ENCODE assay signal across 6 cellular contexts in the genomic region with DNA sequence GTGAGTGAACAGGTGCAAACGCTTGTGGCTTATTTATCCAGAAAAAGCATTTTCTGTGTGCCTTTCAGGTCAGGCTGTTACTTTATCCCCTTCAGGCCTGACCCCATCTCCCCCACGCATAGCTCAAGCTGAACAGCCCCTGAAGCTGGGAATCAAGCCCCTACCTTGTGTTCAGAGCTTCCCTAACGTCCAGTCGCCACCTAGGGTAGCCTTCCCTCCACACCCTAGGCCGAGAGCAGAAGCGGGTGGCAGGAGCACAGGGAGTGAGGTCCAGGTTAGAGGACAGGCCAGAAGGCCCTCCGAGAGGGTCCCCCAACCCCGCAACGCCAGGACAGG. TPM values are rescaled to one million over a fixed set of nuclear protein-coding genes. Genes with fewer than 3 reads are reported as not detected.
A peak's percentile ranks its signal among the peaks of the same experiment; 100 is the strongest.
DNase-seq lines count a peak whose midpoint lies in the region; ATAC-seq and TF ChIP-seq lines count a peak whose summit lies in the region.

No MANE protein-coding gene starts in this region.

- peaks cover 6% of the 10 kb centered on the region; the same call in 1 of the 2 replicates for H3K4me1 ChIP-seq in PC-3 (ENCODE audit: insufficient read depth, low read length)
- peaks cover 7 to 25% (median 19%) of the 10 kb centered on the region in 4 donors for H3K4me1 ChIP-seq in esophagus muscularis mucosa
- H3K4me1 ChIP-seq in smooth muscle cell (ENCODE audit: low read depth) = no peaks in the 10 kb centered on the region

- WGBS in esophagus muscularis mucosa = 44% methylated on average over 9 of the region's 9 CpGs
- WGBS in smooth muscle cell (ENCODE audit: low lambda C conversion rate) = 22% methylated on average over 9 of the region's 9 CpGs

- H3K4me3 ChIP-seq in PC-3 (ENCODE audit: low read length) (peak overlapping the region; percentile 77), esophagus muscularis mucosa (peak overlapping the region; percentile 53 to 73 (median 62)), smooth muscle cell (peak overlapping the region; percentile 69)

- no peak for TF ChIP-seq EP300 in esophagus muscularis mucosa (IDR thresholded peaks at IDR 0.05)

- POLR2A ChIA-PET in PC-3 (lab: Charles Lee; ENCODE audit: unreplicated experiment) = no interaction called here

- intact Hi-C loops in PC-3 (cut with micrococcal nuclease) (no loop called here), esophagus muscularis mucosa (cut with DNase I) (loop anchor here (10.0 kb wide), 1 partner anchor 46 kb away; no protein-coding TSS in a partner anchor)

- H3K9ac ChIP-seq in PC-3 (ENCODE audit: low read length) (peak overlapping the region; percentile 34), smooth muscle cell (ENCODE audit: low read depth) (no peak overlapping the region)

- H4K20me1 ChIP-seq in PC-3 (ENCODE audit: low read length) (no peaks in the 10 kb centered on the region), smooth muscle cell (ENCODE audit: low read depth) (no peaks in the 10 kb centered on the region)

- H3K27me3 ChIP-seq in PC-3 (ENCODE audit: low read length) = no peaks in the 10 kb centered on the region
- peaks cover 0 to 5% (median 0%) of the 10 kb centered on the region in 4 donors for H3K27me3 ChIP-seq in esophagus muscularis mucosa
- H3K27me3 ChIP-seq in smooth muscle cell (ENCODE audit: low read depth) = no peaks in the 10 kb centered on the region

- H3K4me2 ChIP-seq in PC-3 (ENCODE audit: low read length) (peak overlapping the region; percentile 99), smooth muscle cell (peak overlapping the region; percentile 96)

- H2AFZ ChIP-seq in PC-3 (ENCODE audit: low read length) (peak overlapping the region; percentile 85), smooth muscle cell (ENCODE audit: low read depth) (peak overlapping the region; percentile 51)

- TF ChIP-seq POLR2A in esophagus muscularis mucosa (IDR thresholded peaks at IDR 0.05; ENCODE audit: low read depth) = no peak

- H3K9me3 ChIP-seq in PC-3 (ENCODE audit: low read length) (no peaks in the 10 kb centered on the region), esophagus muscularis mucosa (no peaks in the 10 kb centered on the region), smooth muscle cell (replicated peaks; ENCODE audit: low read depth) (no peaks in the 10 kb centered on the region)

- ATAC-seq in PC-3 (peak; percentile 48), HG02840 (IDR thresholded peaks at IDR 0.05; ENCODE audit: low FRiP score, unreplicated experiment) (no peak), GM21528 (IDR thresholded peaks at IDR 0.05; ENCODE audit: low FRiP score, unreplicated experiment) (no peak)

- no peaks in the 10 kb centered on the region for H3K9me2 ChIP-seq in PC-3 (replicated peaks; ENCODE audit: low read length)

- CTCF ChIA-PET in PC-3 (lab: Charles Lee) = no interaction called here

- BruUV-seq in PC-3 (replicated peaks; lab: Mats Ljungman, UMichigan) = no TSS peak

- no peak for DNase-seq in PC-3
- no peak for DNase-seq in esophagus muscularis mucosa (ENCODE audit: extremely low spot score)
- no peak for DNase-seq in smooth muscle cell (lab: John Stamatoyannopoulos, UW; ENCODE audit: unreplicated experiment)
- no peak for DNase-seq in activated CD4-positive, alpha-beta T cell treated with anti-CD3 and anti-CD28 coated beads, Interleukin-2, amount 50 U/mL, for 48 hours

- H3K79me2 ChIP-seq in PC-3 (ENCODE audit: low read length) (no peaks in the 10 kb centered on the region), smooth muscle cell (ENCODE audit: low read depth) (no peaks in the 10 kb centered on the region)

- H3K27ac ChIP-seq in PC-3 (ENCODE audit: low read length) = no peak overlapping the region
- no peak overlapping the region for H3K27ac ChIP-seq in esophagus muscularis mucosa (replicated peaks in 1 of 4)
- no peak overlapping the region for H3K27ac ChIP-seq in smooth muscle cell (ENCODE audit: low read depth)

- no peaks in the 10 kb centered on the region for H3F3A ChIP-seq in PC-3 (ENCODE audit: low read length, unreplicated experiment)
- peaks cover 17% of the 10 kb centered on the region for H3F3A ChIP-seq in smooth muscle cell (ENCODE audit: low read depth)

- H3K36me3 ChIP-seq in PC-3 (ENCODE audit: low read depth, low read length) = no peaks in the 10 kb centered on the region; the same call in 1 of the 2 replicates
- H3K36me3 ChIP-seq in esophagus muscularis mucosa = peaks cover 0 to 27% (median 15%) of the 10 kb centered on the region in 4 donors
- no peaks in the 10 kb centered on the region for H3K36me3 ChIP-seq in smooth muscle cell (ENCODE audit: low read depth)

- TF ChIP-seq CTCF in PC-3 (conservative IDR thresholded peaks at IDR 0.05; ENCODE audit: low read depth, low read length) (no peak), esophagus muscularis mucosa (IDR thresholded peaks at IDR 0.05) (no peak), smooth muscle cell (IDR thresholded peaks at IDR 0.05; ENCODE audit: borderline replicate concordance, insufficient read depth, poor library complexity, severe bottlenecking) (no peak)

RNA-seq across cellular contexts. Expression of gene SEMA4G, which starts 0.5 kb away (rescaled TPM):
- total RNA-seq in PC-3 (2014; rRNA removed) = 2.6 TPM in 2 replicates
- total RNA-seq in esophagus muscularis mucosa = 1 to 10 TPM in 3 of 4 donors, under 1 TPM in 1; 0.66 to 2.5 (median 1.4) TPM
- total RNA-seq in smooth muscle cell = 5.3 and 7.1 TPM in 2 replicates
- polyA plus RNA-seq in smooth muscle cell = 3.8 and 4.2 TPM in 2 replicates

RNA-seq across cellular contexts. Expression of gene MRPL43, which starts 18.5 kb away (rescaled TPM):
- total RNA-seq in PC-3 (2014; rRNA removed) (81.0 and 90.5 TPM in 2 replicates), esophagus muscularis mucosa (10 to 100 TPM; 54.4 to 98.8 (median 82.4) TPM), smooth muscle cell (59.3 and 89.9 TPM in 2 replicates)
- 104 and 120 TPM in 2 replicates for polyA plus RNA-seq in smooth muscle cell

RNA-seq across cellular contexts. Expression of gene TWNK, which starts 18.5 kb away (rescaled TPM):
- 7.5 and 8.0 TPM in 2 replicates for total RNA-seq in PC-3 (2014; rRNA removed)
- total RNA-seq in esophagus muscularis mucosa = 10 to 100 TPM in 2 of 4 donors, 1 to 10 TPM in 2; 3.7 to 11.1 (median 9.0) TPM
- 2.0 and 2.3 TPM in 2 replicates for total RNA-seq in smooth muscle cell
- polyA plus RNA-seq in smooth muscle cell = 2.5 and 3.9 TPM in 2 replicates

RNA-seq across cellular contexts. Expression of gene LZTS2, which starts 30.8 kb away (rescaled TPM):
- total RNA-seq in PC-3 (2014; rRNA removed) (58.3 and 67.2 TPM in 2 replicates), esophagus muscularis mucosa (100 to 1,000 TPM in 3 of 4 donors, 10 to 100 TPM in 1; 90.5 to 209 (median 162) TPM), smooth muscle cell (54.9 and 57.9 TPM in 2 replicates)
- 96.2 and 103 TPM in 2 replicates for polyA plus RNA-seq in smooth muscle cell

RNA-seq across cellular contexts. Expression of gene SLF2, which starts 56.0 kb away (rescaled TPM):
- total RNA-seq in PC-3 (2014; rRNA removed) (18.5 and 19.5 TPM in 2 replicates), esophagus muscularis mucosa (10 to 100 TPM; 19.1 to 34.1 (median 20.8) TPM), smooth muscle cell (24.3 and 24.9 TPM in 2 replicates)
- polyA plus RNA-seq in smooth muscle cell = 8.1 and 9.0 TPM in 2 replicates
